In genomic region chr4:160159457-160159856, GRCh38 we compare ENCODE assay signal across 28 cellular contexts.
"Had no signal": no experiment of that assay in that cellular context is flagged by ENCODE, and none has a peak within 500 bp of the region (broad histone marks: within the 10 kb centered on the region; RNA-seq: fewer than 3 reads in every experiment).

No MANE protein-coding gene starts in this region.

- H3K27me3 Mint-ChIP-seq: activated naive CD8-positive, alpha-beta T cell; activated T-cell treated with anti-CD3 and anti-CD28 coated beads, Interleukin-2, amount 50 U/mL, for 24 hours had no signal

- H3K4me3 ChIP-seq: K562 had no signal

- H3K36me3 ChIP-seq: brain microvascular endothelial cell had no signal

- FAIRE-seq: K562 had no signal

- H3K4me3 Mint-ChIP-seq: activated CD8-positive, alpha-beta T cell treated with anti-CD3 and anti-CD28 coated beads, Interleukin-2, amount 10 ng/mL, durations not matched to agents 7 days and 5 days; activated naive CD4-positive, alpha-beta T cell treated with anti-CD3 and anti-CD28 coated beads for 36 hours; activated naive CD8-positive, alpha-beta T cell; activated T-cell treated with anti-CD3 and anti-CD28 coated beads, Interleukin-2, amount 50 U/mL, for 24 hours; activated T-helper 1 cell treated with anti-CD3 and anti-CD28 coated beads, Interleukin-12 subunit alpha, Interleukin-12 subunit beta, Interleukin-2, Interleukin-4 antibody, amounts not matched to agents 30 ng/mL and 10 ng/mL and 1 ng/mL, durations not matched to agents 14 hours and 24 hours and 36 hours; T-helper 1 cell treated with Interleukin-12 subunit alpha and Interleukin-12 subunit beta and Interleukin-4 antibody, amounts not matched to agents 30 μg/mL and 1 μg/mL, for 36 hours had no signal

- ATAC-seq: activated CD4-positive, CD25-positive, alpha-beta regulatory T cell treated with anti-CD3 and anti-CD28 coated beads, Interleukin-2, amount 50 U/mL, for 24 hours; activated CD8-positive, alpha-beta T cell treated with anti-CD3 and anti-CD28 coated beads, Interleukin-2, amount 10 ng/mL, durations not matched to agents 7 days and 5 days; K562; Panc1 had no signal

- H3K27ac Mint-ChIP-seq: activated CD8-positive, alpha-beta T cell treated with anti-CD3 and anti-CD28 coated beads, Interleukin-2, amount 10 ng/mL, durations not matched to agents 7 days and 5 days; activated naive CD4-positive, alpha-beta T cell treated with anti-CD3 and anti-CD28 coated beads for 36 hours; activated naive CD8-positive, alpha-beta T cell; activated T-cell treated with anti-CD3 and anti-CD28 coated beads, Interleukin-2, amount 50 U/mL, for 24 hours; activated T-helper 1 cell treated with anti-CD3 and anti-CD28 coated beads, Interleukin-12 subunit alpha, Interleukin-12 subunit beta, Interleukin-2, Interleukin-4 antibody, amounts not matched to agents 30 ng/mL and 10 ng/mL and 1 ng/mL, durations not matched to agents 14 hours and 24 hours and 36 hours; T-helper 1 cell treated with Interleukin-12 subunit alpha and Interleukin-12 subunit beta and Interleukin-4 antibody, amounts not matched to agents 30 μg/mL and 1 μg/mL, for 36 hours had no signal

- H3K27ac ChIP-seq: brain microvascular endothelial cell, RWPE1 had no signal

- DNase-seq: activated CD4-positive, alpha-beta T cell treated with anti-CD3 and anti-CD28 coated beads for 4 hours; activated CD8-positive, alpha-beta memory T cell treated with anti-CD3 and anti-CD28 coated beads, Interleukin-2, amount 50 U/mL, for 48 hours; activated CD8-positive, alpha-beta T cell treated with anti-CD3 and anti-CD28 coated beads, Interleukin-2, amount 10 ng/mL, durations not matched to agents 7 days and 5 days; activated effector memory CD4-positive, alpha-beta T cell treated with Interleukin-2 at 50 U/mL for 16 hours; activated naive CD4-positive, alpha-beta T cell treated with anti-CD3 and anti-CD28 coated beads for 36 hours; activated T-cell treated with anti-CD3 and anti-CD28 coated beads, Interleukin-2, amount 50 U/mL, for 24 hours; amygdala; brain microvascular endothelial cell; Karpas-422; MM.1S; NCI-H1105; NCI-H1436; NCI-H1694 treated with DMSO at 0.1 percent for 48 hours; NCI-H2029 treated with DMSO at 0.1 percent for 48 hours; NCI-H345; NCI-H510A; NCI-H526 treated with DMSO at 0.1 percent for 48 hours; NCI-H82; NK-92 treated with Interleukin-12 subunit alpha and Interleukin-12 subunit beta, amount 100 ng/mL, for 24 hours; OCI-M1; SHP77 treated with DMSO at 0.1 percent for 48 hours had no signal

- H3K27me3 ChIP-seq: brain microvascular endothelial cell had no signal

- H3K9me3 Mint-ChIP-seq: activated naive CD4-positive, alpha-beta T cell treated with anti-CD3 and anti-CD28 coated beads for 36 hours had no signal
